In the genomic region with DNA sequence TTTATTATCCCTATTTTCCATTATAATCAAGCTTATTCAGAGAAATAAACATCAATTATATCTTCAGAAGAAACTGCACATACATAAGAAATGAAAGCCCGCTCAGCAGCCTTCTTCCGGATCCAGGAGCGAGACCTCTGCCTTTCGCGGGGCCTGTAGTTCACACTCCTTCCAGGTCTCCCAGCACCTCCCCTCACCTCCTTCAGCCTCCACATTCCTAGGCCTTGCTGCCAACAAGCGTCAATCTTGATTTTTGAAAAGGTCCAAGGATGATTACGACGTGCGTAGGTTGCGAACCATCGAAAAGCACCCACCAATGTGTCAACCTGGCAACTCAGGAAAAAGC, we compare ENCODE assay signal across 8 cellular contexts. TPM values are rescaled to one million over a fixed set of nuclear protein-coding genes. Genes with fewer than 3 reads are reported as not detected.
A peak's percentile ranks its signal among the peaks of the same experiment; 100 is the strongest.
DNase-seq lines count a peak whose midpoint lies in the region; ATAC-seq and TF ChIP-seq lines count a peak whose summit lies in the region.

No MANE protein-coding gene starts in this region.

- ATAC-seq in lower lobe of right lung = peak; percentile 33 to 43
- ATAC-seq in HG03378 (IDR thresholded peaks at IDR 0.05; ENCODE audit: unreplicated experiment) = no peak

- H3K27me3 Mint-ChIP-seq in activated naive CD4-positive, alpha-beta T cell treated with anti-CD3 and anti-CD28 coated beads, Interleukin-2, amount 10 ng/mL, durations not matched to agents 7 days and 5 days = no peaks in the 10 kb centered on the region
- no peaks in the 10 kb centered on the region for H3K27me3 Mint-ChIP-seq in activated naive CD8-positive, alpha-beta T cell treated with anti-CD3 and anti-CD28 coated beads for 36 hours

- intact Hi-C loops in lower lobe of right lung (cut with DNase I) (no loop called here), uterus (cut with DNase I; ENCODE audit: low total_unique reads) (no loop called here), posterior cingulate gyrus (cut with DNase I) (loop anchor here (5.0 kb wide), 1 partner anchor 165 kb away; a partner anchor contains a TSS)

- H3K9me3 ChIP-seq in lower lobe of right lung (no peaks in the 10 kb centered on the region), uterus (no peaks in the 10 kb centered on the region)

- H3K4me1 ChIP-seq in lower lobe of right lung = peaks cover 42% of the 10 kb centered on the region
- peaks cover 3 to 13% of the 10 kb centered on the region in 2 donors for H3K4me1 ChIP-seq in uterus

- TF ChIP-seq CTCF in lower lobe of right lung (IDR thresholded peaks at IDR 0.05) (no peak), uterus (IDR thresholded peaks at IDR 0.05) (no peak)

- H3K36me3 ChIP-seq in lower lobe of right lung = no peaks in the 10 kb centered on the region
- no peaks in the 10 kb centered on the region for H3K36me3 ChIP-seq in uterus

- peak overlapping the region; percentile 99 for H3K4me3 Mint-ChIP-seq in activated naive CD4-positive, alpha-beta T cell treated with anti-CD3 and anti-CD28 coated beads, Interleukin-2, amount 10 ng/mL, durations not matched to agents 7 days and 5 days
- peak overlapping the region; percentile 99 for H3K4me3 Mint-ChIP-seq in activated naive CD8-positive, alpha-beta T cell treated with anti-CD3 and anti-CD28 coated beads for 36 hours

- H3K27ac Mint-ChIP-seq in activated naive CD4-positive, alpha-beta T cell treated with anti-CD3 and anti-CD28 coated beads, Interleukin-2, amount 10 ng/mL, durations not matched to agents 7 days and 5 days = peak overlapping the region; percentile 95
- no peak overlapping the region for H3K27ac Mint-ChIP-seq in activated naive CD8-positive, alpha-beta T cell treated with anti-CD3 and anti-CD28 coated beads for 36 hours

- CTCF ChIA-PET in activated naive CD4-positive, alpha-beta T cell treated with anti-CD3 and anti-CD28 coated beads, Interleukin-2, amount 10 ng/mL, durations not matched to agents 7 days and 5 days (lab: Charles Lee) = no interaction called here

- H3K9me3 Mint-ChIP-seq in activated naive CD4-positive, alpha-beta T cell treated with anti-CD3 and anti-CD28 coated beads, Interleukin-2, amount 10 ng/mL, durations not matched to agents 7 days and 5 days = no peaks in the 10 kb centered on the region
- no peaks in the 10 kb centered on the region for H3K9me3 Mint-ChIP-seq in activated naive CD8-positive, alpha-beta T cell treated with anti-CD3 and anti-CD28 coated beads for 36 hours

- H3K27me3 ChIP-seq in lower lobe of right lung (ENCODE audit: low read depth) (no peaks in the 10 kb centered on the region), uterus (no peaks in the 10 kb centered on the region)

- peaks cover 10% of the 10 kb centered on the region for H3K36me3 Mint-ChIP-seq in activated naive CD4-positive, alpha-beta T cell treated with anti-CD3 and anti-CD28 coated beads, Interleukin-2, amount 10 ng/mL, durations not matched to agents 7 days and 5 days
- peaks cover 9% of the 10 kb centered on the region for H3K36me3 Mint-ChIP-seq in activated naive CD8-positive, alpha-beta T cell treated with anti-CD3 and anti-CD28 coated beads for 36 hours

- no peak for DNase-seq in activated naive CD4-positive, alpha-beta T cell treated with anti-CD3 and anti-CD28 coated beads, Interleukin-2, amount 10 ng/mL, durations not matched to agents 7 days and 5 days
- DNase-seq in activated naive CD4-positive, alpha-beta T cell (lab: John Stamatoyannopoulos, UW) = no peak
- DNase-seq in activated naive CD8-positive, alpha-beta T cell treated with anti-CD3 and anti-CD28 coated beads for 36 hours = no peak
- no peak for DNase-seq in lower lobe of right lung
- peak; percentile 29 to 42 for DNase-seq in uterus
- DNase-seq in NCI-H1105 treated with DMSO at 0.1 percent for 48 hours (lab: John Stamatoyannopoulos, UW) = no peak
- no peak for DNase-seq in posterior cingulate gyrus

- H3K4me3 ChIP-seq in lower lobe of right lung = peak overlapping the region; percentile 99
- H3K4me3 ChIP-seq in uterus = peak overlapping the region; percentile 94 to 95

- peak overlapping the region; percentile 90 for H3K27ac ChIP-seq in lower lobe of right lung
- peak overlapping the region; percentile 79 to 80 for H3K27ac ChIP-seq in uterus

- TF ChIP-seq POLR2A in uterus (IDR thresholded peaks at IDR 0.05) = no peak

- H3K4me1 Mint-ChIP-seq in activated naive CD4-positive, alpha-beta T cell treated with anti-CD3 and anti-CD28 coated beads, Interleukin-2, amount 10 ng/mL, durations not matched to agents 7 days and 5 days = peaks cover 29% of the 10 kb centered on the region
- H3K4me1 Mint-ChIP-seq in activated naive CD8-positive, alpha-beta T cell treated with anti-CD3 and anti-CD28 coated beads for 36 hours = peaks cover 25% of the 10 kb centered on the region

RNA-seq across cellular contexts. Expression of a gene that starts 0.4 kb away (rescaled TPM):
- total RNA-seq in activated naive CD8-positive, alpha-beta T cell treated with anti-CD3 and anti-CD28 coated beads for 36 hours = 10 to 100 TPM; 22.3 to 22.8 TPM
- 69.3 TPM for total RNA-seq in lower lobe of right lung
- total RNA-seq in uterus = 100 to 1,000 TPM in 1 of 4 donors, 10 to 100 TPM in 3; 48.8 to 185 (median 72.8) TPM

Comparison
In these comparisons a context has a peak if more than half of its experiments do, and no peak if none do; other contexts are left out.
1. DNase-seq: peak in uterus (2 of 2); none in activated naive CD4-positive, alpha-beta T cell treated with anti-CD3 and anti-CD28 coated beads, Interleukin-2, amount 10 ng/mL, durations not matched to agents 7 days and 5 days (single experiment), activated naive CD4-positive, alpha-beta T cell (0 of 4), activated naive CD8-positive, alpha-beta T cell treated with anti-CD3 and anti-CD28 coated beads for 36 hours (single experiment), lower lobe of right lung (single experiment), NCI-H1105 treated with DMSO at 0.1 percent for 48 hours (single experiment) and posterior cingulate gyrus (0 of 10).